23 cellular contexts compared by ENCODE assay signal in the genomic region with DNA sequence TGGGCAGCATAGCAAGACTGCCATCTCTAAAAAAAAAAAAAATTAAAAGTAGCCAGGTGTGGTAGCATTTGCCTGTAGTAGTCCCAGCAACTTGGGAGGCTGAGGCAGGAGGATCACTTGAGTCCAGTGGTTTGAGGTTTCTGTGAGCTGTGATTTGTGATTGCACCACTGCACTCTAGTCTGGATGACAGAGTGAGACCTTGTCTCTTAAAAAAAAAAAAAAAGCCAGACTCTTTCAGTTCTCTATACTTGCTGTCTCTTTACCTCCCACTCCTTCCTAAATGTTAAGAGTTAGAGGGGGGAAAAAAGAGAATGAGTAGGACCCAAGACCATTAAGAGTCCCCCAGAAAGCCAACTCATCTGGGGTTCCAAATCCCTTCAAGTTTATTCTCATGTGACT. TPM values are rescaled to one million over a fixed set of nuclear protein-coding genes. Genes with fewer than 3 reads are reported as not detected.
DNase-seq lines count a peak whose midpoint lies in the region; ATAC-seq and TF ChIP-seq lines count a peak whose summit lies in the region.
"Had no signal": no experiment of that assay in that cellular context is flagged by ENCODE, and none has a peak within 500 bp of the region (broad histone marks: within the 10 kb centered on the region; RNA-seq: fewer than 3 reads in every experiment).

No MANE protein-coding gene starts in this region.

- H3K36me3 ChIP-seq in mesenchymal stem cell (ENCODE audit: control insufficient read depth in 1 of 2, insufficient read depth in 2 of 2, low read depth in 1 of 2, low read length in 2 of 2) = peaks cover 3 to 96% of the 10 kb centered on the region in 2 experiments

- no peak for TF ChIP-seq CTCF in lower leg skin (IDR thresholded peaks at IDR 0.05)

- peak overlapping the region; percentile 38 for H3K27ac Mint-ChIP-seq in activated T-cell treated with anti-CD3 and anti-CD28 coated beads, Interleukin-2, amount 50 U/mL, for 72 hours
- peak overlapping the region; percentile 3 for H3K27ac Mint-ChIP-seq in stimulated activated memory B cell treated with anti-CD40 and anti-IgM and Interleukin-4, amounts not matched to agents 10 μg/mL and 1 μg/mL and 100 μg/mL, for 72 hours

- no peak overlapping the region for H3K23ac ChIP-seq in mesenchymal stem cell (ENCODE audit: low read length in 2 of 2)

- no peak overlapping the region for H4K8ac ChIP-seq in mesenchymal stem cell (ENCODE audit: low read length)

- H3K4me1 ChIP-seq in mesenchymal stem cell (ENCODE audit: control insufficient read depth, insufficient read depth, low read depth, low read length) = no peaks in the 10 kb centered on the region
- H3K4me1 ChIP-seq: BLaER1 had no signal

- H2AK5ac ChIP-seq in mesenchymal stem cell (ENCODE audit: low read length, severe bottlenecking) = no peak overlapping the region

- H2BK120ac ChIP-seq in mesenchymal stem cell (ENCODE audit: low read depth, low read length) = no peak overlapping the region

- no peaks in the 10 kb centered on the region for H3K9me3 Mint-ChIP-seq in activated T-cell treated with anti-CD3 and anti-CD28 coated beads, Interleukin-2, amount 50 U/mL, for 72 hours
- no peaks in the 10 kb centered on the region for H3K9me3 Mint-ChIP-seq in stimulated activated memory B cell treated with anti-CD40 and anti-IgM and Interleukin-4, amounts not matched to agents 10 μg/mL and 1 μg/mL and 100 μg/mL, for 72 hours
- H3K9me3 Mint-ChIP-seq: CD8-positive, alpha-beta T cell had no signal

- H3K4me3 Mint-ChIP-seq in activated T-cell treated with anti-CD3 and anti-CD28 coated beads, Interleukin-2, amount 50 U/mL, for 72 hours = no peak overlapping the region
- H3K4me3 Mint-ChIP-seq in stimulated activated memory B cell treated with anti-CD40 and anti-IgM and Interleukin-4, amounts not matched to agents 10 μg/mL and 1 μg/mL and 100 μg/mL, for 72 hours = no peak overlapping the region
- H3K4me3 Mint-ChIP-seq: CD8-positive, alpha-beta T cell had no signal

- no peak overlapping the region for H3K4ac ChIP-seq in mesenchymal stem cell (ENCODE audit: low read depth in 1 of 2, low read length in 2 of 2)

- H2AFZ ChIP-seq in mesenchymal stem cell (ENCODE audit: low read depth, low read length) = no peak overlapping the region

- H3K9me3 ChIP-seq in mesenchymal stem cell (ENCODE audit: control insufficient read depth, low read length) = no peaks in the 10 kb centered on the region
- H3K9me3 ChIP-seq: BLaER1, SK-N-SH had no signal

- no peak overlapping the region for H2BK5ac ChIP-seq in mesenchymal stem cell (ENCODE audit: low read depth, low read length, poor library complexity, severe bottlenecking)

- peaks cover 17 to 38% of the 10 kb centered on the region in 2 donors for H3K36me3 Mint-ChIP-seq in activated T-cell treated with anti-CD3 and anti-CD28 coated beads, Interleukin-2, amount 50 U/mL, for 72 hours (ENCODE audit: insufficient read depth in 2 of 2)
- peaks cover 66% of the 10 kb centered on the region for H3K36me3 Mint-ChIP-seq in stimulated activated memory B cell treated with anti-CD40 and anti-IgM and Interleukin-4, amounts not matched to agents 10 μg/mL and 1 μg/mL and 100 μg/mL, for 72 hours

- no peak overlapping the region for H3K4me3 ChIP-seq in mesenchymal stem cell (ENCODE audit: insufficient read depth in 1 of 2, low read depth in 1 of 2, low read length in 2 of 2)
- no peak overlapping the region for H3K4me3 ChIP-seq in lower leg skin (ENCODE audit: low read depth, poor library complexity, severe bottlenecking)
- H3K4me3 ChIP-seq: BLaER1 had no signal

- H3K18ac ChIP-seq in mesenchymal stem cell (ENCODE audit: low read depth in 1 of 2, low read length in 2 of 2) = no peak overlapping the region

- no peak overlapping the region for H3K27ac ChIP-seq in mesenchymal stem cell (ENCODE audit: low read length, poor library complexity, severe bottlenecking)
- H3K27ac ChIP-seq: BLaER1, HL-60 had no signal

- peaks cover 11% of the 10 kb centered on the region for H3K79me1 ChIP-seq in mesenchymal stem cell (replicated peaks; ENCODE audit: low read length, poor library complexity, severe bottlenecking)

- H3K27me3 Mint-ChIP-seq in activated T-cell treated with anti-CD3 and anti-CD28 coated beads, Interleukin-2, amount 50 U/mL, for 72 hours (ENCODE audit: low read depth) = no peaks in the 10 kb centered on the region
- no peaks in the 10 kb centered on the region for H3K27me3 Mint-ChIP-seq in stimulated activated memory B cell treated with anti-CD40 and anti-IgM and Interleukin-4, amounts not matched to agents 10 μg/mL and 1 μg/mL and 100 μg/mL, for 72 hours

- no peak for DNase-seq in activated T-cell treated with anti-CD3 and anti-CD28 coated beads, Interleukin-2, amount 50 U/mL, for 72 hours
- DNase-seq in activated T-cell treated with anti-CD3 and anti-CD28 coated beads, Interleukin-2, amount 50 U/mL, for 1 hour = no peak
- DNase-seq in OCI-M1 (lab: John Stamatoyannopoulos, UW) (peak; percentile 1), mesenchymal stem cell (no peak), lower leg skin (ENCODE audit: low spot score in 2 of 2) (no peak)
- DNase-seq: Calu3; CD8-positive, alpha-beta T cell; IMR-90; Karpas-422; MM.1S; NCI-H1694 treated with DMSO at 0.1 percent for 48 hours; NCI-H2107; NCI-H2227 treated with DMSO at 0.1 percent for 48 hours; NCI-H524; PC-3; RPMI8226; SHP77 treated with DMSO at 0.1 percent for 48 hours; SK-N-SH had no signal

- H3K27me3 ChIP-seq in mesenchymal stem cell (ENCODE audit: control insufficient read depth in 1 of 2, insufficient read depth in 1 of 2, low read length in 2 of 2) = no peaks in the 10 kb centered on the region
- H3K27me3 ChIP-seq: BLaER1 had no signal

- no peak overlapping the region for H2BK12ac ChIP-seq in mesenchymal stem cell (ENCODE audit: low read length in 2 of 2)

- H3K4me1 Mint-ChIP-seq in activated T-cell treated with anti-CD3 and anti-CD28 coated beads, Interleukin-2, amount 50 U/mL, for 72 hours (ENCODE audit: low read depth) = peaks cover 24% of the 10 kb centered on the region
- H3K4me1 Mint-ChIP-seq in stimulated activated memory B cell treated with anti-CD40 and anti-IgM and Interleukin-4, amounts not matched to agents 10 μg/mL and 1 μg/mL and 100 μg/mL, for 72 hours = peaks cover 21% of the 10 kb centered on the region

- no peak for ATAC-seq in activated T-cell treated with anti-CD3 and anti-CD28 coated beads, Interleukin-2, amount 50 U/mL, for 72 hours (replicated peaks in 1 of 2)
- ATAC-seq in GM21723 (IDR thresholded peaks at IDR 0.05; ENCODE audit: unreplicated experiment) = peak; percentile 57
- peak; percentile 82 for ATAC-seq in stimulated activated memory B cell treated with anti-CD40 and anti-IgM and Interleukin-4, amounts not matched to agents 10 μg/mL and 1 μg/mL and 100 μg/mL, for 72 hours
- no peak for ATAC-seq in HG03159 (IDR thresholded peaks at IDR 0.05; ENCODE audit: unreplicated experiment)
- ATAC-seq: CD8-positive, alpha-beta T cell; PC-3 had no signal

- H3K4me2 ChIP-seq in mesenchymal stem cell (ENCODE audit: low read length, poor library complexity, severe bottlenecking) = no peak overlapping the region
- H3K4me2 ChIP-seq: BLaER1, SK-N-SH had no signal

- no peak overlapping the region for H2BK15ac ChIP-seq in mesenchymal stem cell (ENCODE audit: low read depth, poor library complexity, severe bottlenecking)

- H3K9ac ChIP-seq in mesenchymal stem cell (ENCODE audit: low read length) = no peak overlapping the region
- H3K9ac ChIP-seq: BLaER1, SK-N-SH had no signal

- no peak overlapping the region for H4K91ac ChIP-seq in mesenchymal stem cell (ENCODE audit: low read length)

- no peak for TF ChIP-seq POLR2A in lower leg skin (IDR thresholded peaks at IDR 0.05)

- intact Hi-C loops in lower leg skin (cut with DNase I; ENCODE audit: low total_unique reads) = no loop called here

- no peak overlapping the region for H3K14ac ChIP-seq in mesenchymal stem cell (ENCODE audit: low read length in 2 of 2)

RNA-seq across cellular contexts. Expression of gene EIF2S1, which starts 17.8 kb away (rescaled TPM):
- total RNA-seq in activated T-cell treated with anti-CD3 and anti-CD28 coated beads, Interleukin-2, amount 50 U/mL, for 72 hours = 100 to 1,000 TPM; 132 to 172 TPM
- polyA plus RNA-seq in mesenchymal stem cell (2013, experiment 1 of 2) = 38.2 TPM
- 38.2 TPM for polyA plus RNA-seq in mesenchymal stem cell (2013, experiment 2 of 2)
- total RNA-seq in lower leg skin = 100 to 1,000 TPM in 2 of 4 donors, 10 to 100 TPM in 2; 72.3 to 113 (median 96.4) TPM

RNA-seq across cellular contexts. Expression of gene ATP6V1D, which starts 18.3 kb away (rescaled TPM):
- total RNA-seq in activated T-cell treated with anti-CD3 and anti-CD28 coated beads, Interleukin-2, amount 50 U/mL, for 72 hours = 10 to 100 TPM; 24.5 to 27.3 TPM
- polyA plus RNA-seq in mesenchymal stem cell (2013, experiment 1 of 2) = 73.0 TPM
- polyA plus RNA-seq in mesenchymal stem cell (2013, experiment 2 of 2) = 73.1 TPM
- total RNA-seq in lower leg skin = 10 to 100 TPM; 64.9 to 80.0 (median 74.7) TPM

RNA-seq across cellular contexts. Expression of gene PLEK2, which starts 34.0 kb away (rescaled TPM):
- 1 to 10 TPM in 1 of 2 donors, under 1 TPM in 1; 0.84 to 1.4 TPM for total RNA-seq in activated T-cell treated with anti-CD3 and anti-CD28 coated beads, Interleukin-2, amount 50 U/mL, for 72 hours
- 1.3 TPM for polyA plus RNA-seq in mesenchymal stem cell (2013, experiment 1 of 2)
- polyA plus RNA-seq in mesenchymal stem cell (2013, experiment 2 of 2) = 1.3 TPM
- 10 to 100 TPM; 23.0 to 33.0 (median 29.5) TPM for total RNA-seq in lower leg skin
- total RNA-seq: CD8-positive, alpha-beta T cell had no signal

Comparison
In these comparisons a context has a peak if more than half of its experiments do, and no peak if none do; other contexts are left out.
1. ATAC-seq: peak in GM21723 (single experiment) and stimulated activated memory B cell treated with anti-CD40 and anti-IgM and Interleukin-4, amounts not matched to agents 10 μg/mL and 1 μg/mL and 100 μg/mL, for 72 hours (single experiment); none in activated T-cell treated with anti-CD3 and anti-CD28 coated beads, Interleukin-2, amount 50 U/mL, for 72 hours (0 of 2) and HG03159 (single experiment).
2. RNA of gene PLEK2, which starts 34.0 kb away (total RNA-seq): 23.0 to 33.0 TPM in lower leg skin; 0.84 to 1.4 TPM in activated T-cell treated with anti-CD3 and anti-CD28 coated beads, Interleukin-2, amount 50 U/mL, for 72 hours; every median in the first group is over 10 times any median in the second.